ENCODE assay signal across 23 cellular contexts in genomic region chr5:6274846-6275543, GRCh38.
A peak's percentile ranks its signal among the peaks of the same experiment; 100 is the strongest.
DNase-seq lines count a peak whose midpoint lies in the region; ATAC-seq, FAIRE-seq and TF ChIP-seq lines count a peak whose summit lies in the region.
"Had no signal": no experiment of that assay in that cellular context is flagged by ENCODE, and none has a peak within 500 bp of the region (broad histone marks: within the 10 kb centered on the region; RNA-seq: fewer than 3 reads in every experiment).

No MANE protein-coding gene starts in this region.

- TF ChIP-seq POLR2A in GM12892 (IDR thresholded peaks at IDR 0.05; ENCODE audit: low read depth, low read length) (no peak), K562 (conservative IDR thresholded peaks at IDR 0.05) (no peak)

- in situ Hi-C loops in K562 (cut with MboI), result no loop called here

- no peaks in the 10 kb centered on the region for H3K9me3 ChIP-seq in K562 (replicated peaks; ENCODE audit: control insufficient read depth, insufficient read depth, low read depth, low read length)
- H3K9me3 ChIP-seq: Caco-2, prostate gland, thoracic aorta had no signal

- no peak overlapping the region for H3K9ac ChIP-seq in K562 (ENCODE audit: insufficient read depth in 1 of 2, low read depth in 2 of 2, low read length in 2 of 2)

- H2AFZ ChIP-seq in K562 (ENCODE audit: low read depth, low read length), result no peak overlapping the region

- H3K36me3 ChIP-seq in K562 (ENCODE audit: control insufficient read depth, insufficient read depth, low read length), result no peaks in the 10 kb centered on the region
- H3K36me3 ChIP-seq: esophagus muscularis mucosa, prostate gland, thoracic aorta had no signal

- 0% methylated on average over 2 of the region's 2 CpGs for WGBS in K562 (ENCODE audit: insufficient coverage, low coverage, missing lambda C conversion rate)

- DNase-seq in GM12892 (ENCODE audit: insufficient read length) (no peak), K562 (ENCODE audit: extremely low read depth in 1 of 4, low spot score in 3 of 4) (no peak), caudate nucleus (lab: John Stamatoyannopoulos, UW) (no peak), H4 (ENCODE audit: low spot score) (no peak)
- DNase-seq: activated gamma-delta T cell treated with Interleukin-2 at 50 U/mL for 16 hours; anterior cingulate cortex; Caco-2; cerebellar nuclear complex; effector CD4-positive, alpha-beta T cell; EL; H7; MM.1S; NCI-H1694 treated with DMSO at 0.1 percent for 48 hours; stimulated activated CD4-positive, alpha-beta T cell treated with anti-CD3 and anti-CD28 coated beads, Interleukin-2, amount 100 ng/mL, for 48 hours; SW 1271 had no signal

- TF ChIP-seq CTCF in K562 (IDR thresholded peaks at IDR 0.05 in 2 of 3, conservative IDR thresholded peaks at IDR 0.05 in 1 of 3; ENCODE audit: insufficient read depth in 2 of 3, low read depth in 1 of 3, low read length in 3 of 3), result no peak

- H3K4me1 ChIP-seq in K562 (replicated peaks in 1 of 2; ENCODE audit: control insufficient read depth in 2 of 2, insufficient read depth in 2 of 2, low read length in 2 of 2), result no peaks in the 10 kb centered on the region
- H3K4me1 ChIP-seq: Caco-2, esophagus muscularis mucosa, prostate gland had no signal

- H3K79me2 ChIP-seq in K562 (ENCODE audit: control insufficient read depth, insufficient read depth, low read length), result no peaks in the 10 kb centered on the region

- peaks cover 7% of the 10 kb centered on the region; the same call in 1 of the 2 replicates for H4K20me1 ChIP-seq in K562 (replicated peaks; ENCODE audit: control insufficient read depth, insufficient read depth, low read length)

- FAIRE-seq in GM12892 (lab: Jason Lieb, UNC), result peak; percentile 66
- peak; percentile 23 for FAIRE-seq in K562 (lab: Jason Lieb, UNC)

- intact Hi-C loops in K562 (cut with micrococcal nuclease), result no loop called here

- BruUV-seq in K562 (replicated peaks; lab: Mats Ljungman, UMichigan), result no TSS peak

- POLR2A ChIA-PET in K562 (lab: Yijun Ruan, JAX), result no interaction called here

- no peak overlapping the region for H3K4me2 ChIP-seq in K562 (ENCODE audit: insufficient read depth, low read length)

- H3K27ac ChIP-seq in K562 (ENCODE audit: extremely low read depth, low read depth, low read length), result no peak overlapping the region
- H3K27ac ChIP-seq in caudate nucleus (ENCODE audit: low read depth, low read length), result no peak overlapping the region
- H3K27ac ChIP-seq: esophagus muscularis mucosa, prostate gland, skin epidermis, thoracic aorta, VCaP had no signal

- peaks cover 2 to 8% of the 10 kb centered on the region in 2 experiments; a peak in 3 of 5 replicates for H3K27me3 ChIP-seq in K562 (ENCODE audit: control insufficient read depth in 2 of 2, insufficient read depth in 2 of 2, low read length in 2 of 2)
- H3K27me3 ChIP-seq: esophagus muscularis mucosa had no signal

- CTCF ChIA-PET in K562 (lab: Yijun Ruan, JAX; ENCODE audit: low intra/inter-chr PET ratio), result no interaction called here

- no peak for TF ChIP-seq EP300 in K562 (IDR thresholded peaks at IDR 0.05; ENCODE audit: low read length)

- H3K9me1 ChIP-seq in K562 (ENCODE audit: control insufficient read depth, insufficient read depth, low read length), result no peaks in the 10 kb centered on the region

- no peak for TF ChIP-seq RAD21 in K562 (CRISPR knock-in tag; conservative IDR thresholded peaks at IDR 0.05 in 1 of 2, IDR thresholded peaks at IDR 0.05 in 1 of 2)

- peak; percentile 55 for ATAC-seq in GM18868 (IDR thresholded peaks at IDR 0.05; ENCODE audit: unreplicated experiment)
- ATAC-seq in HG03342 (IDR thresholded peaks at IDR 0.05; ENCODE audit: unreplicated experiment), result peak; percentile 37
- no peak for ATAC-seq in K562
- no peak for ATAC-seq in HG03108 (IDR thresholded peaks at IDR 0.05; ENCODE audit: unreplicated experiment)

- H3K4me3 ChIP-seq in K562, result no peak overlapping the region
- H3K4me3 ChIP-seq: esophagus muscularis mucosa, prostate gland, skin epidermis, thoracic aorta had no signal

TF ChIP-seq in K562, 482 proteins besides CTCF, POLR2A, EP300 and RAD21:
- TF ChIP-seq SMC3 (conservative IDR thresholded peaks at IDR 0.05; ENCODE audit: insufficient read depth, low read depth, low read length) (0 out of 2 replicates have a peak, but pooled peaks have one; percentile 4), RBM34 (IDR thresholded peaks at IDR 0.05; ENCODE audit: borderline replicate concordance, insufficient read depth, low read length) (no peak)

Comparison
In these comparisons a context has a peak if more than half of its experiments do, and no peak if none do; other contexts are left out.
1. ATAC-seq: peak in GM18868 (single experiment) and HG03342 (single experiment); none in K562 (single experiment) and HG03108 (single experiment).